In genomic region chr15:80459380-80459779, GRCh38 we compare ENCODE assay signal across 32 cellular contexts. TPM values are rescaled to one million over a fixed set of nuclear protein-coding genes. Genes with fewer than 3 reads are reported as not detected.
"Had no signal": no experiment of that assay in that cellular context is flagged by ENCODE, and none has a peak within 500 bp of the region (broad histone marks: within the 10 kb centered on the region; RNA-seq: fewer than 3 reads in every experiment).

No MANE protein-coding gene starts in this region.

- H3K27ac Mint-ChIP-seq: activated CD4-positive, alpha-beta memory T cell treated with anti-CD3 and anti-CD28 coated beads for 36 hours; activated CD4-positive, alpha-beta T cell treated with anti-CD3 and anti-CD28 coated beads, Interleukin-2, amount 10 ng/mL, durations not matched to agents 24 days and 14 days; activated naive CD4-positive, alpha-beta T cell treated with anti-CD3 and anti-CD28 coated beads, Interleukin-2, amount 10 ng/mL, durations not matched to agents 7 days and 5 days; activated naive CD8-positive, alpha-beta T cell treated with anti-CD3 and anti-CD28 coated beads, Interleukin-2, amount 10 ng/mL, durations not matched to agents 7 days and 5 days; activated T-cell treated with anti-CD3 and anti-CD28 coated beads, Interleukin-2, amount 50 U/mL, for 24 hours; dendritic cell treated with granulocyte-macrophage colony-stimulating factor and Interleukin-4, amounts not matched to agents 40 ng/mL and 50 ng/mL, for 4 days; immature natural killer cell; naive thymus-derived CD4-positive, alpha-beta T cell; stimulated activated memory B cell treated with anti-CD40 and anti-IgM and Interleukin-4, amounts not matched to agents 10 μg/mL and 1 μg/mL and 100 μg/mL, for 72 hours; stimulated activated naive CD8-positive, alpha-beta T cell treated with anti-CD3 and anti-CD28 coated beads, Interleukin-15, amount 100 ng/mL, for 72 hours; T-helper 17 cell had no signal

- DNase-seq: activated CD4-positive, alpha-beta memory T cell treated with anti-CD3 and anti-CD28 coated beads for 36 hours; activated CD4-positive, alpha-beta T cell treated with anti-CD3 and anti-CD28 coated beads, Interleukin-2, amount 10 ng/mL, durations not matched to agents 24 days and 14 days; activated CD4-positive, CD25-positive, alpha-beta regulatory T cell treated with anti-CD3 and anti-CD28 coated beads, Interleukin-2, amount 50 U/mL, for 72 hours; activated CD8-positive, alpha-beta memory T cell treated with anti-CD3 and anti-CD28 coated beads, Interleukin-2, amount 50 U/mL, for 4 hours; activated gamma-delta T cell; activated naive CD4-positive, alpha-beta T cell treated with anti-CD3 and anti-CD28 coated beads, Interleukin-2, amount 10 ng/mL, durations not matched to agents 7 days and 5 days; activated naive CD8-positive, alpha-beta T cell treated with anti-CD3 and anti-CD28 coated beads, Interleukin-2, amount 10 ng/mL, durations not matched to agents 7 days and 5 days; activated T-cell treated with anti-CD3 and anti-CD28 coated beads, Interleukin-2, amount 50 U/mL, for 24 hours; central memory CD4-positive, alpha-beta T cell; effector CD4-positive, alpha-beta T cell; gastrocnemius medialis; immature natural killer cell; kidney; left colon; mammary epithelial cell; midbrain; naive thymus-derived CD4-positive, alpha-beta T cell; pancreas; psoas muscle; stimulated activated CD4-positive, alpha-beta T cell treated with anti-CD3 and anti-CD28 coated beads, Interleukin-1b, Interleukin-23, amount 100 ng/mL, for 48 hours; stimulated activated CD4-positive, alpha-beta T cell treated with anti-CD3 and anti-CD28 coated beads, Interleukin-4, amount 100 ng/mL, for 4 hours; stimulated activated CD8-positive, alpha-beta memory T cell treated with anti-CD3 and anti-CD28 coated beads, Interleukin-4, amount 100 ng/mL, for 48 hours; stimulated activated naive CD8-positive, alpha-beta T cell treated with anti-CD3 and anti-CD28 coated beads, Interleukin-15, amount 100 ng/mL, for 72 hours; T-helper 17 cell; T1000; tibial artery; upper lobe of right lung had no signal

- H3K36me3 ChIP-seq: gastrocnemius medialis, pancreas, tibial artery, upper lobe of right lung had no signal

- H3K4me1 ChIP-seq: gastrocnemius medialis, psoas muscle had no signal

- H3K4me1 Mint-ChIP-seq: activated naive CD4-positive, alpha-beta T cell treated with anti-CD3 and anti-CD28 coated beads, Interleukin-2, amount 10 ng/mL, durations not matched to agents 7 days and 5 days; activated naive CD8-positive, alpha-beta T cell treated with anti-CD3 and anti-CD28 coated beads, Interleukin-2, amount 10 ng/mL, durations not matched to agents 7 days and 5 days; immature natural killer cell; naive thymus-derived CD4-positive, alpha-beta T cell; T-helper 17 cell had no signal

- H3K9me3 Mint-ChIP-seq: activated CD4-positive, alpha-beta memory T cell treated with anti-CD3 and anti-CD28 coated beads for 36 hours; activated CD4-positive, alpha-beta T cell treated with anti-CD3 and anti-CD28 coated beads, Interleukin-2, amount 10 ng/mL, durations not matched to agents 24 days and 14 days; activated naive CD4-positive, alpha-beta T cell treated with anti-CD3 and anti-CD28 coated beads, Interleukin-2, amount 10 ng/mL, durations not matched to agents 7 days and 5 days; activated naive CD8-positive, alpha-beta T cell treated with anti-CD3 and anti-CD28 coated beads, Interleukin-2, amount 10 ng/mL, durations not matched to agents 7 days and 5 days; activated T-cell treated with anti-CD3 and anti-CD28 coated beads, Interleukin-2, amount 50 U/mL, for 24 hours; dendritic cell treated with granulocyte-macrophage colony-stimulating factor and Interleukin-4, amounts not matched to agents 40 ng/mL and 50 ng/mL, for 4 days; immature natural killer cell; naive thymus-derived CD4-positive, alpha-beta T cell; stimulated activated memory B cell treated with anti-CD40 and anti-IgM and Interleukin-4, amounts not matched to agents 10 μg/mL and 1 μg/mL and 100 μg/mL, for 72 hours; stimulated activated naive CD8-positive, alpha-beta T cell treated with anti-CD3 and anti-CD28 coated beads, Interleukin-15, amount 100 ng/mL, for 72 hours had no signal

- ATAC-seq: gastrocnemius medialis; left colon; naive thymus-derived CD4-positive, alpha-beta T cell; pancreas; psoas muscle; stimulated activated memory B cell treated with anti-CD40 and anti-IgM and Interleukin-4, amounts not matched to agents 10 μg/mL and 1 μg/mL and 100 μg/mL, for 72 hours; stimulated activated naive CD8-positive, alpha-beta T cell treated with anti-CD3 and anti-CD28 coated beads, Interleukin-15, amount 100 ng/mL, for 72 hours; T-helper 17 cell; upper lobe of right lung had no signal

- FAIRE-seq: kidney, pancreas had no signal

- H3K9me3 ChIP-seq: esophagus muscularis mucosa, gastrocnemius medialis, pancreas, psoas muscle, tibial artery, upper lobe of right lung had no signal

- H3K4me3 Mint-ChIP-seq: activated CD4-positive, alpha-beta memory T cell treated with anti-CD3 and anti-CD28 coated beads for 36 hours; activated CD4-positive, alpha-beta T cell treated with anti-CD3 and anti-CD28 coated beads, Interleukin-2, amount 10 ng/mL, durations not matched to agents 24 days and 14 days; activated naive CD4-positive, alpha-beta T cell treated with anti-CD3 and anti-CD28 coated beads, Interleukin-2, amount 10 ng/mL, durations not matched to agents 7 days and 5 days; activated naive CD8-positive, alpha-beta T cell treated with anti-CD3 and anti-CD28 coated beads, Interleukin-2, amount 10 ng/mL, durations not matched to agents 7 days and 5 days; activated T-cell treated with anti-CD3 and anti-CD28 coated beads, Interleukin-2, amount 50 U/mL, for 24 hours; dendritic cell treated with granulocyte-macrophage colony-stimulating factor and Interleukin-4, amounts not matched to agents 40 ng/mL and 50 ng/mL, for 4 days; immature natural killer cell; naive thymus-derived CD4-positive, alpha-beta T cell; stimulated activated memory B cell treated with anti-CD40 and anti-IgM and Interleukin-4, amounts not matched to agents 10 μg/mL and 1 μg/mL and 100 μg/mL, for 72 hours; stimulated activated naive CD8-positive, alpha-beta T cell treated with anti-CD3 and anti-CD28 coated beads, Interleukin-15, amount 100 ng/mL, for 72 hours; T-helper 17 cell had no signal

- H3K27me3 ChIP-seq: esophagus muscularis mucosa, gastrocnemius medialis, pancreas, tibial artery, upper lobe of right lung had no signal

- H3K36me3 Mint-ChIP-seq: activated CD4-positive, alpha-beta memory T cell treated with anti-CD3 and anti-CD28 coated beads for 36 hours; activated naive CD4-positive, alpha-beta T cell treated with anti-CD3 and anti-CD28 coated beads, Interleukin-2, amount 10 ng/mL, durations not matched to agents 7 days and 5 days; activated naive CD8-positive, alpha-beta T cell treated with anti-CD3 and anti-CD28 coated beads, Interleukin-2, amount 10 ng/mL, durations not matched to agents 7 days and 5 days; immature natural killer cell; naive thymus-derived CD4-positive, alpha-beta T cell; stimulated activated memory B cell treated with anti-CD40 and anti-IgM and Interleukin-4, amounts not matched to agents 10 μg/mL and 1 μg/mL and 100 μg/mL, for 72 hours had no signal

- H3K27ac ChIP-seq: esophagus muscularis mucosa, gastrocnemius medialis, pancreas, psoas muscle, tibial artery, upper lobe of right lung had no signal

- H3K4me3 ChIP-seq: esophagus muscularis mucosa, gastrocnemius medialis, pancreas, psoas muscle, smooth muscle cell, tibial artery, upper lobe of right lung had no signal

- H3K4me2 ChIP-seq: smooth muscle cell had no signal

RNA-seq across cellular contexts. Expression of gene ARNT2, which starts 55.2 kb away (rescaled TPM):
- total RNA-seq: activated CD4-positive, alpha-beta T cell treated with anti-CD3 and anti-CD28 coated beads, Interleukin-2, amount 10 ng/mL, durations not matched to agents 24 days and 14 days; activated CD8-positive, alpha-beta memory T cell treated with anti-CD3 and anti-CD28 coated beads for 36 hours; activated naive CD8-positive, alpha-beta T cell treated with anti-CD3 and anti-CD28 coated beads, Interleukin-2, amount 10 ng/mL, durations not matched to agents 7 days and 5 days; naive thymus-derived CD4-positive, alpha-beta T cell; T-helper 17 cell had no signal
- polyA plus RNA-seq: immature natural killer cell; naive thymus-derived CD4-positive, alpha-beta T cell had no signal
